17 cellular contexts compared by ENCODE assay signal in genomic region chrX:13876652-13877051, GRCh38. TPM values are rescaled to one million over a fixed set of nuclear protein-coding genes. Genes with fewer than 3 reads are reported as not detected.
DNase-seq lines count a peak whose midpoint lies in the region; ATAC-seq and TF ChIP-seq lines count a peak whose summit lies in the region.
"Had no signal": no experiment of that assay in that cellular context is flagged by ENCODE, and none has a peak within 500 bp of the region (broad histone marks: within the 10 kb centered on the region; RNA-seq: fewer than 3 reads in every experiment).

No MANE protein-coding gene starts in this region.

- no peak overlapping the region for H3K4me3 ChIP-seq in foreskin fibroblast (ENCODE audit: low read depth in 1 of 2, low read length in 2 of 2)
- H3K4me3 ChIP-seq in smooth muscle cell, result no peak overlapping the region
- H3K4me3 ChIP-seq in PC-9, result no peak overlapping the region
- H3K4me3 ChIP-seq in transverse colon, result no peak overlapping the region
- H3K4me3 ChIP-seq: skin epidermis, stomach had no signal

- CTCF ChIA-PET in PC-9 (lab: Charles Lee), result no interaction called here

- peak overlapping the region; percentile 65 for H3K27ac ChIP-seq in smooth muscle cell (ENCODE audit: low read depth)
- no peak overlapping the region for H3K27ac ChIP-seq in PC-9
- H3K27ac ChIP-seq in transverse colon, result no peak overlapping the region
- H3K27ac ChIP-seq: 22Rv1, skin epidermis, stomach had no signal

- no peaks in the 10 kb centered on the region for H4K20me1 ChIP-seq in smooth muscle cell (ENCODE audit: low read depth)
- no peaks in the 10 kb centered on the region for H4K20me1 ChIP-seq in PC-9 (ENCODE audit: insufficient read depth)

- H3K4me1 ChIP-seq in smooth muscle cell (ENCODE audit: low read depth) (no peaks in the 10 kb centered on the region), PC-9 (replicated peaks; ENCODE audit: insufficient read depth) (no peaks in the 10 kb centered on the region), transverse colon (no peaks in the 10 kb centered on the region)
- H3K4me1 ChIP-seq: Caco-2, stomach had no signal

- ATAC-seq in GM18502 (IDR thresholded peaks at IDR 0.05; ENCODE audit: poor library complexity, unreplicated experiment), result no peak

- POLR2A ChIA-PET in PC-9 (lab: Charles Lee; ENCODE audit: unreplicated experiment), result no interaction called here

- 30% methylated on average over 4 of the region's 4 CpGs for WGBS in smooth muscle cell (ENCODE audit: low lambda C conversion rate)
- 54% methylated on average over 4 of the region's 4 CpGs; no CpG with 5 or more reads in 1 of the 2 donors for whole genome bisulfite sequencing in transverse colon (ENCODE audit: low coverage in 1 of 2), 2 donors

- TF ChIP-seq POLR2A in transverse colon (IDR thresholded peaks at IDR 0.05), result no peak

- H3K79me2 ChIP-seq in smooth muscle cell (ENCODE audit: low read depth) (no peaks in the 10 kb centered on the region), PC-9 (ENCODE audit: low read depth) (no peaks in the 10 kb centered on the region)

- H3K9me3 ChIP-seq in smooth muscle cell (replicated peaks; ENCODE audit: low read depth) (peaks cover 5% of the 10 kb centered on the region), PC-9 (ENCODE audit: insufficient read depth, low read depth) (no peaks in the 10 kb centered on the region), transverse colon (no peaks in the 10 kb centered on the region)
- H3K9me3 ChIP-seq: Caco-2, stomach had no signal

- BruUV-seq in PC-9 (replicated peaks; lab: Mats Ljungman, UMichigan), result no TSS peak

- in situ Hi-C loops in transverse colon (cut with MboI; ENCODE audit: low pct_ligation_motif_present in 1 of 4, low pct_unique_long_range_greater_than_20kb in 1 of 4, low sequenced_read_pairs in 3 of 4), result no loop called here

- TF ChIP-seq CTCF in foreskin fibroblast (IDR thresholded peaks at IDR 0.05; ENCODE audit: low read depth, low read length), result no peak
- TF ChIP-seq CTCF in smooth muscle cell (IDR thresholded peaks at IDR 0.05; ENCODE audit: borderline replicate concordance, insufficient read depth, poor library complexity, severe bottlenecking), result no peak
- TF ChIP-seq CTCF in PC-9 (conservative IDR thresholded peaks at IDR 0.05), result no peak
- no peak for TF ChIP-seq CTCF in transverse colon (IDR thresholded peaks at IDR 0.05)

- H3F3A ChIP-seq in smooth muscle cell (ENCODE audit: low read depth), result no peaks in the 10 kb centered on the region
- no peaks in the 10 kb centered on the region for H3F3A ChIP-seq in PC-9 (ENCODE audit: insufficient read depth, low read depth)

- H3K36me3 ChIP-seq in smooth muscle cell (ENCODE audit: low read depth), result no peaks in the 10 kb centered on the region
- H3K36me3 ChIP-seq in PC-9 (ENCODE audit: low read depth), result no peaks in the 10 kb centered on the region
- no peaks in the 10 kb centered on the region for H3K36me3 ChIP-seq in transverse colon
- H3K36me3 ChIP-seq: stomach had no signal

- TF ChIP-seq EP300 in transverse colon (IDR thresholded peaks at IDR 0.05; ENCODE audit: low read depth), result no peak

- peak overlapping the region; percentile 35 for H3K9ac ChIP-seq in smooth muscle cell (ENCODE audit: low read depth)

- intact Hi-C loops in PC-9 (cut with micrococcal nuclease; ENCODE audit: unreplicated experiment), result no loop called here
- intact Hi-C loops in transverse colon (cut with DNase I; ENCODE audit: low total_unique reads), result no loop called here

- DNase-seq in DMS 273 (lab: John Stamatoyannopoulos, UW; ENCODE audit: unreplicated experiment), result peak; percentile 64
- no peak for DNase-seq in DMS 273 treated with DMSO at 0.1 percent for 48 hours (lab: John Stamatoyannopoulos, UW)
- peak; percentile 1 for DNase-seq in T1000 (lab: John Stamatoyannopoulos, UW)
- peak; percentile 74 to 84 for DNase-seq in foreskin fibroblast
- DNase-seq in smooth muscle cell (lab: John Stamatoyannopoulos, UW; ENCODE audit: unreplicated experiment), result no peak
- DNase-seq in PC-9, result no peak
- no peak for DNase-seq in transverse colon
- DNase-seq: activated CD4-positive, alpha-beta memory T cell treated with anti-CD3 and anti-CD28 coated beads for 36 hours; Caco-2; hippocampal formation; NCI-H1105 treated with DMSO at 0.1 percent for 48 hours; NCI-H510A; RPMI8226; stomach had no signal

- H2AFZ ChIP-seq in smooth muscle cell (ENCODE audit: low read depth) (no peak overlapping the region), PC-9 (no peak overlapping the region)

- no peaks in the 10 kb centered on the region for H3K9me2 ChIP-seq in PC-9 (ENCODE audit: insufficient read depth)

- no peaks in the 10 kb centered on the region for H3K27me3 ChIP-seq in smooth muscle cell (ENCODE audit: low read depth)
- 0 out of 2 replicates have a peak, but pooled peaks cover 1% of the 10 kb centered on the region for H3K27me3 ChIP-seq in PC-9 (ENCODE audit: insufficient read depth, low read depth)
- H3K27me3 ChIP-seq in transverse colon, result no peaks in the 10 kb centered on the region

- H3K4me2 ChIP-seq in smooth muscle cell (peak overlapping the region; percentile 2), PC-9 (no peak overlapping the region)

RNA-seq across cellular contexts. Expression of gene GPM6B, which starts 59.8 kb away (rescaled TPM):
- total RNA-seq in smooth muscle cell (17.1 and 20.3 TPM in 2 replicates), PC-9 (2021) (not detected in 2 replicates), transverse colon (1 to 10 TPM; 1.5 to 7.6 (median 5.0) TPM)
- 22.5 and 33.4 TPM in 2 replicates for polyA plus RNA-seq in smooth muscle cell
- total RNA-seq: activated CD4-positive, alpha-beta memory T cell treated with anti-CD3 and anti-CD28 coated beads for 36 hours had no signal

Comparison
In these comparisons a context has a peak if more than half of its experiments do, and no peak if none do; other contexts are left out.
1. DNase-seq: peak in DMS 273 (single experiment), T1000 (single experiment) and foreskin fibroblast (2 of 2); none in DMS 273 treated with DMSO at 0.1 percent for 48 hours (single experiment), smooth muscle cell (single experiment), PC-9 (0 of 2) and transverse colon (single experiment).